ENCODE assay signal across 8 cellular contexts in genomic region chr6:42451595-42452170, GRCh38. TPM values are rescaled to one million over a fixed set of nuclear protein-coding genes. Genes with fewer than 3 reads are reported as not detected.
DNase-seq lines count a peak whose midpoint lies in the region; ATAC-seq and TF ChIP-seq lines count a peak whose summit lies in the region.

TSS of gene TRERF1 (minus strand) at chr6:42451926. CDS start at chr6:42269590, 182,336 bp downstream.

- H3K36me3 ChIP-seq in liver (ENCODE audit: control insufficient read depth in 4 of 4, insufficient read depth in 3 of 4, low read depth in 1 of 4, low read length in 3 of 4): no peaks in the 10 kb centered on the region

- H3K9ac ChIP-seq in liver (ENCODE audit: low read depth in 1 of 2, low read length in 2 of 2): peak within 1 kb of the TSS in 1 of 2 donors; percentile 43

- no peaks in the 10 kb centered on the region for H3K9me3 ChIP-seq in liver (ENCODE audit: control insufficient read depth in 4 of 4, low read length in 3 of 4)

- ATAC-seq in HG03039 (IDR thresholded peaks at IDR 0.05; ENCODE audit: unreplicated experiment): peak; percentile 30
- no peak for ATAC-seq in GM19463 (IDR thresholded peaks at IDR 0.05; ENCODE audit: unreplicated experiment)

- peak within 1 kb of the TSS; percentile 50 to 92 (median 79) for H3K4me3 ChIP-seq in dorsolateral prefrontal cortex
- H3K4me3 ChIP-seq in liver (ENCODE audit: low read depth in 1 of 3, low read length in 3 of 3): peak within 1 kb of the TSS; percentile 29 to 76 (median 71)

- intact Hi-C loops in dorsolateral prefrontal cortex (cut with DNase I): loop anchor here in 1 of 2 donors (5.0 kb wide), 2 partner anchors 96 to 194 kb away; no protein-coding TSS in a partner anchor

- H3K4me1 ChIP-seq in liver (ENCODE audit: control insufficient read depth in 4 of 4, insufficient read depth in 4 of 4, low read length in 3 of 4): peaks cover 11 to 28% (median 21%) of the 10 kb centered on the region in 4 donors

- no peak for TF ChIP-seq RAD21 in liver (IDR thresholded peaks at IDR 0.05)

- H3K27me3 ChIP-seq in dorsolateral prefrontal cortex: no peaks in the 10 kb centered on the region
- H3K27me3 ChIP-seq in liver (ENCODE audit: control insufficient read depth in 4 of 4, insufficient read depth in 4 of 4, low read length in 3 of 4): peaks cover 0 to 6% (median 2%) of the 10 kb centered on the region in 4 donors

- peak; percentile 81 for DNase-seq in DMS153 treated with DMSO at 0.1 percent for 48 hours (lab: John Stamatoyannopoulos, UW; ENCODE audit: unreplicated experiment)
- peak; percentile 45 for DNase-seq in NCI-H460 (ENCODE audit: extremely low read depth, low read depth)
- peak; percentile 38 to 46 for DNase-seq in activated CD4-positive, alpha-beta T cell treated with anti-CD3 and anti-CD28 coated beads for 4 hours
- peak in 9 of 10 donors; percentile 24 to 69 (median 59) for DNase-seq in dorsolateral prefrontal cortex
- peak; percentile 16 for DNase-seq in stimulated activated CD8-positive, alpha-beta memory T cell treated with anti-CD3 and anti-CD28 coated beads, Interleukin-12 subunit alpha, Interleukin-12 subunit beta, amount 100 ng/mL, for 4 hours (ENCODE audit: low read depth)

- WGBS in liver: 5% methylated on average over 28 of the region's 28 CpGs

- H3K27ac ChIP-seq in dorsolateral prefrontal cortex (peak within 1 kb of the TSS in 58 of 59 donors; percentile 23 to 98 (median 89)), liver (ENCODE audit: low read depth in 1 of 2, low read length in 2 of 2) (peak within 1 kb of the TSS; percentile 66 to 83)

- TF ChIP-seq CTCF in dorsolateral prefrontal cortex (IDR thresholded peaks at IDR 0.05 in 54 of 56, conservative IDR thresholded peaks at IDR 0.05 in 2 of 56; ENCODE audit: low read depth in 1 of 56, partially characterized antibody in 56 of 56) (no peak), liver (IDR thresholded peaks at IDR 0.05; ENCODE audit: low read depth, low read length, missing input control) (no peak)

TF ChIP-seq in liver, 16 proteins besides CTCF, POLR2A, EP300 and RAD21:
- TF ChIP-seq NR2F2 (IDR thresholded peaks at IDR 0.05): no peak
- no peak for TF ChIP-seq GABPA (IDR thresholded peaks at IDR 0.05 in 1 of 2, conservative IDR thresholded peaks at IDR 0.05 in 1 of 2)
- TF ChIP-seq REST (IDR thresholded peaks at IDR 0.05): no peak
- no peak for TF ChIP-seq TAF1 (conservative IDR thresholded peaks at IDR 0.05)
- TF ChIP-seq EGR1 (IDR thresholded peaks at IDR 0.05; ENCODE audit: low read depth in 2 of 2): no peak
- TF ChIP-seq RXRA (IDR thresholded peaks at IDR 0.05): no peak
- TF ChIP-seq ATF3 (IDR thresholded peaks at IDR 0.05): no peak
- TF ChIP-seq JUND (IDR thresholded peaks at IDR 0.05): no peak
- TF ChIP-seq YY1 (IDR thresholded peaks at IDR 0.05): no peak
- TF ChIP-seq HNF4A (conservative IDR thresholded peaks at IDR 0.05): no peak
- TF ChIP-seq SP1 (IDR thresholded peaks at IDR 0.05): no peak
- no peak for TF ChIP-seq FOXA1 (IDR thresholded peaks at IDR 0.05)
- TF ChIP-seq FOXA2 (IDR thresholded peaks at IDR 0.05): no peak
- TF ChIP-seq HNF4G (IDR thresholded peaks at IDR 0.05): no peak
- no peak for TF ChIP-seq MAX (IDR thresholded peaks at IDR 0.05)
- no peak for TF ChIP-seq ZBTB33 (IDR thresholded peaks at IDR 0.05)

RNA-seq across cellular contexts. Expression of gene TRERF1, which starts in this region (rescaled TPM):
- 2.1 and 2.8 TPM in 2 replicates for total RNA-seq in NCI-H460 (2014; rRNA removed; shearing (Covaris generic))
- 4.5 and 5.9 TPM in 2 replicates for polyA plus RNA-seq in NCI-H460 (2014; cell fraction: nucleus; rRNA removed)
- 10 to 100 TPM in 105 of 120 experiments, 1 to 10 TPM in 15; 4.2 to 21.8 (median 13.7) TPM for total RNA-seq in dorsolateral prefrontal cortex
- 1 to 10 TPM; 1.0 to 1.3 TPM for total RNA-seq in liver
- polyA plus RNA-seq in liver: under 1 TPM; 0.33 to 0.35 TPM

Comparison
In these comparisons a context has a peak if more than half of its experiments do, and no peak if none do; other contexts are left out.
1. DNase-seq: peak in every context shown above with its lines; median percentile 81 in DMS153 treated with DMSO at 0.1 percent for 48 hours; 59 in dorsolateral prefrontal cortex; 45 in NCI-H460; 42 in activated CD4-positive, alpha-beta T cell treated with anti-CD3 and anti-CD28 coated beads for 4 hours; 16 in stimulated activated CD8-positive, alpha-beta memory T cell treated with anti-CD3 and anti-CD28 coated beads, Interleukin-12 subunit alpha, Interleukin-12 subunit beta, amount 100 ng/mL, for 4 hours.